ENCODE assay signal across 7 cellular contexts in genomic region chr6:168355716-168356522, GRCh38. TPM values are rescaled to one million over a fixed set of nuclear protein-coding genes. Genes with fewer than 3 reads are reported as not detected.
DNase-seq lines count a peak whose midpoint lies in the region; ATAC-seq, FAIRE-seq and TF ChIP-seq lines count a peak whose summit lies in the region.

No MANE protein-coding gene starts in this region.

- H3K9me3 Mint-ChIP-seq in activated naive CD4-positive, alpha-beta T cell treated with anti-CD3 and anti-CD28 coated beads, Interleukin-2, amount 10 ng/mL, durations not matched to agents 7 days and 5 days: no peaks in the 10 kb centered on the region

- no peak overlapping the region for H3K4me3 Mint-ChIP-seq in activated naive CD4-positive, alpha-beta T cell treated with anti-CD3 and anti-CD28 coated beads, Interleukin-2, amount 10 ng/mL, durations not matched to agents 7 days and 5 days

- H3K27me3 Mint-ChIP-seq in activated naive CD4-positive, alpha-beta T cell treated with anti-CD3 and anti-CD28 coated beads, Interleukin-2, amount 10 ng/mL, durations not matched to agents 7 days and 5 days: no peaks in the 10 kb centered on the region

- no peak for FAIRE-seq in RCC 7860 (lab: Jason Lieb, UNC)

- TF ChIP-seq POLR2A in breast epithelium (IDR thresholded peaks at IDR 0.05): no peak
- TF ChIP-seq POLR2A in right lobe of liver (IDR thresholded peaks at IDR 0.05): no peak
- TF ChIP-seq POLR2A in thyroid gland (IDR thresholded peaks at IDR 0.05): no peak

- intact Hi-C loops in breast epithelium (cut with DNase I; ENCODE audit: low total_unique reads) (no loop called here), right lobe of liver (cut with DNase I) (loop anchor here in 1 of 2 donors (10.0 kb wide), 1 partner anchor 201 kb away; no protein-coding TSS in a partner anchor), thyroid gland (cut with DNase I) (loop anchor here (5.0 kb wide), 1 partner anchor 204 kb away; no protein-coding TSS in a partner anchor)

- no peaks in the 10 kb centered on the region for H3K4me1 Mint-ChIP-seq in activated naive CD4-positive, alpha-beta T cell treated with anti-CD3 and anti-CD28 coated beads, Interleukin-2, amount 10 ng/mL, durations not matched to agents 7 days and 5 days

- H3K4me1 ChIP-seq in breast epithelium (peaks cover 0 to 4% of the 10 kb centered on the region in 2 donors), right lobe of liver (no peaks in the 10 kb centered on the region), thyroid gland (peaks cover 0 to 5% of the 10 kb centered on the region in 2 donors)

- ATAC-seq in right lobe of liver: peak; percentile 100

- TF ChIP-seq CTCF in breast epithelium (IDR thresholded peaks at IDR 0.05): peak; percentile 32 to 64 (median 63)
- TF ChIP-seq CTCF in right lobe of liver (IDR thresholded peaks at IDR 0.05): peak; percentile 82 to 94 (median 86)
- peak; percentile 27 to 76 (median 64) for TF ChIP-seq CTCF in thyroid gland (IDR thresholded peaks at IDR 0.05)

- peaks cover 4% of the 10 kb centered on the region in 2 donors for H3K9me3 ChIP-seq in breast epithelium
- H3K9me3 ChIP-seq in right lobe of liver: no peaks in the 10 kb centered on the region
- no peaks in the 10 kb centered on the region for H3K9me3 ChIP-seq in thyroid gland

- peak; percentile 45 for DNase-seq in GM03348 (ENCODE audit: low spot score)
- DNase-seq in NCI-H1105 (lab: John Stamatoyannopoulos, UW): peak; percentile 32
- DNase-seq in breast epithelium (ENCODE audit: low spot score in 2 of 2): peak in 1 of 2 donors; percentile 41
- DNase-seq in right lobe of liver: peak; percentile 75 to 79 (median 78)
- peak; percentile 54 to 56 for DNase-seq in thyroid gland
- no peak for DNase-seq in RCC 7860 (ENCODE audit: low spot score)
- DNase-seq in activated naive CD4-positive, alpha-beta T cell treated with anti-CD3 and anti-CD28 coated beads, Interleukin-2, amount 10 ng/mL, durations not matched to agents 7 days and 5 days: no peak

- H3K36me3 Mint-ChIP-seq in activated naive CD4-positive, alpha-beta T cell treated with anti-CD3 and anti-CD28 coated beads, Interleukin-2, amount 10 ng/mL, durations not matched to agents 7 days and 5 days: no peaks in the 10 kb centered on the region

- no peak overlapping the region for H3K27ac Mint-ChIP-seq in activated naive CD4-positive, alpha-beta T cell treated with anti-CD3 and anti-CD28 coated beads, Interleukin-2, amount 10 ng/mL, durations not matched to agents 7 days and 5 days

- H3K27ac ChIP-seq in breast epithelium (no peak overlapping the region), right lobe of liver (no peak overlapping the region), thyroid gland (no peak overlapping the region)

- H3K36me3 ChIP-seq in breast epithelium: no peaks in the 10 kb centered on the region
- H3K36me3 ChIP-seq in right lobe of liver: no peaks in the 10 kb centered on the region
- H3K36me3 ChIP-seq in thyroid gland: no peaks in the 10 kb centered on the region

- WGBS in right lobe of liver (ENCODE audit: insufficient coverage, low coverage, low lambda C conversion rate, missing lambda C conversion rate): 36% methylated on average over 21 of the region's 28 CpGs
- 44 to 59% methylated on average over 16 to 27 of the region's 28 CpGs for WGBS in thyroid gland, 2 donors

- peaks cover 0 to 2% of the 10 kb centered on the region in 2 donors for H3K27me3 ChIP-seq in breast epithelium
- no peaks in the 10 kb centered on the region for H3K27me3 ChIP-seq in right lobe of liver
- no peaks in the 10 kb centered on the region for H3K27me3 ChIP-seq in thyroid gland

- H3K4me3 ChIP-seq in breast epithelium (no peak overlapping the region), right lobe of liver (peak overlapping the region in 1 of 3 donors; percentile 24), thyroid gland (replicated peaks in 1 of 3) (no peak overlapping the region)

- CTCF ChIA-PET in activated naive CD4-positive, alpha-beta T cell treated with anti-CD3 and anti-CD28 coated beads, Interleukin-2, amount 10 ng/mL, durations not matched to agents 7 days and 5 days (lab: Charles Lee): no interaction called here

RNA-seq across cellular contexts. Expression of gene DACT2, which starts 36.3 kb away (rescaled TPM):
- 1 to 10 TPM in 1 of 3 donors, under 1 TPM in 1, not detected in 1; 0.32 to 1.0 TPM for total RNA-seq in breast epithelium
- total RNA-seq in right lobe of liver: under 1 TPM in 5 of 6 experiments, not detected in 1; 0.29 to 0.99 (median 0.86) TPM
- under 1 TPM in 1 of 4 donors, not detected in 3; 0.27 TPM for total RNA-seq in thyroid gland

Comparison
In these comparisons a context has a peak if more than half of its experiments do, and no peak if none do; other contexts are left out.
1. DNase-seq: peak in GM03348 (single experiment), NCI-H1105 (single experiment), right lobe of liver (3 of 3) and thyroid gland (2 of 2); none in RCC 7860 (single experiment) and activated naive CD4-positive, alpha-beta T cell treated with anti-CD3 and anti-CD28 coated beads, Interleukin-2, amount 10 ng/mL, durations not matched to agents 7 days and 5 days (single experiment).
2. Peak in every context shown above with its lines, with median percentiles within 50 percentile points of each other: CTCF ChIP-seq.